In genomic region chr19:13396256-13397080, GRCh38 we compare ENCODE assay signal across 9 cellular contexts.
A peak's percentile ranks its signal among the peaks of the same experiment; 100 is the strongest.
DNase-seq lines count a peak whose midpoint lies in the region; ATAC-seq, FAIRE-seq and TF ChIP-seq lines count a peak whose summit lies in the region.
"Had no signal": no experiment of that assay in that cellular context is flagged by ENCODE, and none has a peak within 500 bp of the region (broad histone marks: within the 10 kb centered on the region; RNA-seq: fewer than 3 reads in every experiment).

No MANE protein-coding gene starts in this region.

- no peak for TF ChIP-seq POLR2A in sigmoid colon (IDR thresholded peaks at IDR 0.05)

- 31 to 33% methylated on average over 18 of the region's 18 CpGs for WGBS in sigmoid colon, 2 donors

- no peaks in the 10 kb centered on the region for H3K36me3 ChIP-seq in RWPE2 (ENCODE audit: low read depth)
- no peaks in the 10 kb centered on the region for H3K36me3 ChIP-seq in sigmoid colon
- H3K36me3 ChIP-seq in MM.1S (replicated peaks; ENCODE audit: insufficient read depth, low read length), result no peaks in the 10 kb centered on the region

- no peak for FAIRE-seq in RCC 7860 (lab: Jason Lieb, UNC)

- H3K4me1 Mint-ChIP-seq in glutamatergic neuron (ENCODE audit: low read depth, unreplicated experiment), result peaks cover 9% of the 10 kb centered on the region

- H4K20me1 ChIP-seq in MM.1S (ENCODE audit: insufficient read depth, low read length), result no peaks in the 10 kb centered on the region

- H3K9me2 ChIP-seq in MM.1S (replicated peaks; ENCODE audit: insufficient read depth, low read length), result no peaks in the 10 kb centered on the region

- H3K27ac ChIP-seq in RWPE2 (ENCODE audit: poor library complexity, severe bottlenecking) (peak overlapping the region; percentile 94), sigmoid colon (no peak overlapping the region), MM.1S (ENCODE audit: low read length) (no peak overlapping the region)
- H3K27ac ChIP-seq: C4-2B had no signal

- H3K9me3 Mint-ChIP-seq in glutamatergic neuron (ENCODE audit: unreplicated experiment), result peaks cover 3% of the 10 kb centered on the region

- ATAC-seq in RWPE2 (ENCODE audit: low read depth), result peak; percentile 37; the same call in 2 of the 3 replicates

- no peaks in the 10 kb centered on the region for H3F3A ChIP-seq in MM.1S (ENCODE audit: insufficient read depth, low read length)

- H3K9ac ChIP-seq in MM.1S (ENCODE audit: low read length), result no peak overlapping the region

- H2AFZ ChIP-seq in MM.1S (ENCODE audit: low read length), result no peak overlapping the region

- TF ChIP-seq CTCF in RWPE2 (IDR thresholded peaks at IDR 0.05; ENCODE audit: poor library complexity, severe bottlenecking), result no peak
- TF ChIP-seq CTCF in glutamatergic neuron (IDR thresholded peaks at IDR 0.05; ENCODE audit: partially characterized antibody, unreplicated experiment), result no peak
- TF ChIP-seq CTCF in sigmoid colon (IDR thresholded peaks at IDR 0.05), result no peak
- no peak for TF ChIP-seq CTCF in MM.1S (IDR thresholded peaks at IDR 0.05; ENCODE audit: low read length)

- no peak overlapping the region for H3K27ac Mint-ChIP-seq in glutamatergic neuron (ENCODE audit: unreplicated experiment)

- H3K9me3 ChIP-seq in RWPE2 (ENCODE audit: severe bottlenecking) (no peaks in the 10 kb centered on the region), sigmoid colon (no peaks in the 10 kb centered on the region), MM.1S (replicated peaks; ENCODE audit: insufficient read depth, low read length) (no peaks in the 10 kb centered on the region)

- H3K4me2 ChIP-seq in MM.1S (ENCODE audit: low read depth, low read length), result no peak overlapping the region

- intact Hi-C loops in sigmoid colon (cut with DNase I), result no loop called here

- H3K79me2 ChIP-seq in MM.1S (ENCODE audit: low read length), result no peaks in the 10 kb centered on the region

- no peak for TF ChIP-seq EP300 in sigmoid colon (IDR thresholded peaks at IDR 0.05)

- peaks cover 5% of the 10 kb centered on the region for H3K36me3 Mint-ChIP-seq in glutamatergic neuron (ENCODE audit: unreplicated experiment)

- H3K27me3 ChIP-seq in RWPE2 (ENCODE audit: insufficient read depth, poor library complexity, severe bottlenecking), result no peaks in the 10 kb centered on the region
- H3K27me3 ChIP-seq in sigmoid colon, result peaks cover 0 to 43% (median 16%) of the 10 kb centered on the region in 3 donors
- H3K27me3 ChIP-seq in MM.1S (replicated peaks; ENCODE audit: insufficient read depth, low read length), result peaks cover 77% of the 10 kb centered on the region

- H3K27me3 Mint-ChIP-seq in glutamatergic neuron (ENCODE audit: unreplicated experiment), result peaks cover 2% of the 10 kb centered on the region

- H3K4me1 ChIP-seq in RWPE2 (ENCODE audit: insufficient read depth, poor library complexity, severe bottlenecking) (peaks cover 28% of the 10 kb centered on the region), sigmoid colon (no peaks in the 10 kb centered on the region), MM.1S (ENCODE audit: low read length) (no peaks in the 10 kb centered on the region)

- H3K4me3 Mint-ChIP-seq in glutamatergic neuron (ENCODE audit: unreplicated experiment), result peak overlapping the region; percentile 54

- no peak overlapping the region for H3K4me3 ChIP-seq in RWPE2 (ENCODE audit: severe bottlenecking)
- H3K4me3 ChIP-seq in sigmoid colon, result no peak overlapping the region
- H3K4me3 ChIP-seq in MM.1S (ENCODE audit: low read length), result no peak overlapping the region

- DNase-seq in SIG-M5 treated with dmso at 0.1 percent for 504 hours (lab: John Stamatoyannopoulos, UW; ENCODE audit: unreplicated experiment) (peak; percentile 26), SIG-M5 (lab: John Stamatoyannopoulos, UW) (no peak), RWPE2 (ENCODE audit: low spot score) (no peak), glutamatergic neuron (peak; percentile 73), sigmoid colon (peak; percentile 68), RCC 7860 (ENCODE audit: low spot score) (no peak), MM.1S (no peak), NCI-H2107 (lab: John Stamatoyannopoulos, UW) (no peak)

Comparison
In these comparisons a context has a peak if more than half of its experiments do, and no peak if none do; other contexts are left out.
1. DNase-seq: peak in SIG-M5 treated with dmso at 0.1 percent for 504 hours (single experiment), glutamatergic neuron (single experiment) and sigmoid colon (single experiment); none in SIG-M5 (single experiment), RWPE2 (single experiment), RCC 7860 (single experiment), MM.1S (single experiment) and NCI-H2107 (single experiment).